ENCODE assay signal across 31 cellular contexts in the genomic region with DNA sequence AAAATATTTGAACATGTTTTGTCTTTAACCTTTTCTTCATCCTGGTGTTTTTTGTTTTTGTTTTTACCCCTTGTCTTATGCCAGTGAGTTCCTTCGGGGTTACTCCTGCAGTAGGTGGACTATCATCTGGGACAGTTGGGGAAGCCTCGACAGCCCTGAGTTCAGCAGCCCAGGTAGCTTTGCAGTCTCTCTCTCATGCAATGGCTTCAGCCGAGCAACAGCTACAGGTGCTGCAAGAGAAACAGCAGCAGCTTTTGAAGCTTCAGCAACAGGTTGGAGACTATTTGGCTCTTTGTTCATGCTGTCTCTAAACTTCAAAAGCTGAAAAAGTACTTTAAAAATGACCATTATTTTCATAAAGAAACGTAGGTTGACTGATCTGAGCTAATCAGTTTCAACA.
"Had no signal": no experiment of that assay in that cellular context is flagged by ENCODE, and none has a peak within 500 bp of the region (broad histone marks: within the 10 kb centered on the region; RNA-seq: fewer than 3 reads in every experiment).

No MANE protein-coding gene starts in this region.

- H3K27ac Mint-ChIP-seq: nephron; neural progenitor cell; progenitor cell of endocrine pancreas; stimulated activated memory B cell treated with anti-CD40 and anti-IgM and Interleukin-4, amounts not matched to agents 10 μg/mL and 1 μg/mL and 100 μg/mL, for 72 hours; stimulated activated naive CD8-positive, alpha-beta T cell treated with anti-CD3 and anti-CD28 coated beads, Interleukin-15, amount 100 ng/mL, for 72 hours; type B pancreatic cell had no signal

- H3K27me3 ChIP-seq: neural progenitor cell, ovary, spleen, suprapubic skin, testis, tibial artery, transverse colon, upper lobe of right lung, uterus had no signal

- H3K4me2 ChIP-seq: neural progenitor cell, smooth muscle cell had no signal

- H3K36me3 Mint-ChIP-seq: natural killer cell had no signal

- ATAC-seq: natural killer cell; psoas muscle; right cardiac atrium; sciatic nerve; stimulated activated memory B cell treated with anti-CD40 and anti-IgM and Interleukin-4, amounts not matched to agents 10 μg/mL and 1 μg/mL and 100 μg/mL, for 72 hours; stimulated activated naive CD8-positive, alpha-beta T cell treated with anti-CD3 and anti-CD28 coated beads, Interleukin-15, amount 100 ng/mL, for 72 hours; stimulated activated naive CD8-positive, alpha-beta T cell treated with anti-CD3 and anti-CD28 coated beads, Interleukin-15, Interleukin-2, amounts not matched to agents 100 U/mL and 50 U/mL, for 24 hours; upper lobe of right lung had no signal

- H3K9me3 Mint-ChIP-seq: natural killer cell; neural progenitor cell; stimulated activated memory B cell treated with anti-CD40 and anti-IgM and Interleukin-4, amounts not matched to agents 10 μg/mL and 1 μg/mL and 100 μg/mL, for 72 hours; stimulated activated naive CD8-positive, alpha-beta T cell treated with anti-CD3 and anti-CD28 coated beads, Interleukin-15, amount 100 ng/mL, for 72 hours; type B pancreatic cell had no signal

- DNase-seq: natural killer cell; occipital lobe; ovary; posterior cingulate gyrus; psoas muscle; right cardiac atrium; spleen; stimulated activated CD4-positive, alpha-beta T cell treated with anti-CD3 and anti-CD28 coated beads, Interleukin-12 subunit alpha, Interleukin-12 subunit beta, amount 100 ng/mL, for 4 hours; stimulated activated CD4-positive, alpha-beta T cell treated with anti-CD3 and anti-CD28 coated beads, Interleukin-1b, Interleukin-23, amount 100 ng/mL, for 48 hours; stimulated activated CD4-positive, alpha-beta T cell treated with anti-CD3 and anti-CD28 coated beads, Interleukin-4, amount 100 ng/mL, for 1 hour; stimulated activated CD4-positive, alpha-beta T cell treated with anti-CD3 and anti-CD28 coated beads, Interleukin-4, amount 100 ng/mL, for 4 hours; stimulated activated CD8-positive, alpha-beta memory T cell treated with anti-CD3 and anti-CD28 coated beads, Interleukin-4, amount 100 ng/mL, for 48 hours; stimulated activated naive CD4-positive, alpha-beta T cell; stimulated activated naive CD8-positive, alpha-beta T cell treated with anti-CD3 and anti-CD28 coated beads, Interleukin-15, amount 100 ng/mL, for 72 hours; stimulated activated naive CD8-positive, alpha-beta T cell treated with anti-CD3 and anti-CD28 coated beads, Interleukin-15, Interleukin-2, amounts not matched to agents 100 U/mL and 50 U/mL, for 24 hours; substantia nigra; testis; tibial artery; transverse colon; upper lobe of right lung; uterus had no signal

- H3K27me3 Mint-ChIP-seq: progenitor cell of endocrine pancreas; stimulated activated memory B cell treated with anti-CD40 and anti-IgM and Interleukin-4, amounts not matched to agents 10 μg/mL and 1 μg/mL and 100 μg/mL, for 72 hours; stimulated activated naive CD8-positive, alpha-beta T cell treated with anti-CD3 and anti-CD28 coated beads, Interleukin-15, amount 100 ng/mL, for 72 hours; type B pancreatic cell had no signal

- H3K9me3 ChIP-seq: ovary, psoas muscle, spleen, testis, tibial artery, transverse colon, upper lobe of right lung, uterus had no signal

- H3K36me3 ChIP-seq: ovary, uterus had no signal

- H3K27ac ChIP-seq: neural progenitor cell, ovary, parathyroid adenoma, psoas muscle, skin epidermis, spleen, suprapubic skin, testis, tibial artery, transverse colon, upper lobe of right lung, uterus had no signal

- H2AFZ ChIP-seq: neural progenitor cell, parathyroid adenoma had no signal

- H3K4me3 ChIP-seq: neural progenitor cell, ovary, psoas muscle, skin epidermis, smooth muscle cell, spleen, suprapubic skin, testis, tibial artery, transverse colon, upper lobe of right lung, uterus had no signal

- H3K9ac ChIP-seq: neural progenitor cell, parathyroid adenoma had no signal

- H3K4me3 Mint-ChIP-seq: natural killer cell; nephron; neural progenitor cell; stimulated activated memory B cell treated with anti-CD40 and anti-IgM and Interleukin-4, amounts not matched to agents 10 μg/mL and 1 μg/mL and 100 μg/mL, for 72 hours; stimulated activated naive CD8-positive, alpha-beta T cell treated with anti-CD3 and anti-CD28 coated beads, Interleukin-15, amount 100 ng/mL, for 72 hours; type B pancreatic cell had no signal

- H3K4me1 ChIP-seq: neural progenitor cell, parathyroid adenoma, psoas muscle, spleen, suprapubic skin, testis, tibial artery, transverse colon, upper lobe of right lung, uterus had no signal

- H3K4me1 Mint-ChIP-seq: nephron; neural progenitor cell; stimulated activated naive CD8-positive, alpha-beta T cell treated with anti-CD3 and anti-CD28 coated beads, Interleukin-15, amount 100 ng/mL, for 72 hours had no signal
